9 cellular contexts compared by ENCODE assay signal in genomic region chr7:39490296-39490695, GRCh38.
"Had no signal": no experiment of that assay in that cellular context is flagged by ENCODE, and none has a peak within 500 bp of the region (broad histone marks: within the 10 kb centered on the region; RNA-seq: fewer than 3 reads in every experiment).

No MANE protein-coding gene starts in this region.

- H3K36me3 ChIP-seq: HAP-1 had no signal

- H3K27ac ChIP-seq: GM23248 had no signal

- H3K4me3 ChIP-seq: GM23248, GM23338, HAP-1 had no signal

- H3K4me1 ChIP-seq: HAP-1 had no signal

- DNase-seq: GM23248, GOT3, H7, H9, HCEC 1CT, HFFc6 had no signal

- H3K9me3 ChIP-seq: HAP-1 had no signal

- ATAC-seq: GM23338, HCT116 had no signal
